Comparison of ENCODE assay signal across 1 cellular context in the genomic region with DNA sequence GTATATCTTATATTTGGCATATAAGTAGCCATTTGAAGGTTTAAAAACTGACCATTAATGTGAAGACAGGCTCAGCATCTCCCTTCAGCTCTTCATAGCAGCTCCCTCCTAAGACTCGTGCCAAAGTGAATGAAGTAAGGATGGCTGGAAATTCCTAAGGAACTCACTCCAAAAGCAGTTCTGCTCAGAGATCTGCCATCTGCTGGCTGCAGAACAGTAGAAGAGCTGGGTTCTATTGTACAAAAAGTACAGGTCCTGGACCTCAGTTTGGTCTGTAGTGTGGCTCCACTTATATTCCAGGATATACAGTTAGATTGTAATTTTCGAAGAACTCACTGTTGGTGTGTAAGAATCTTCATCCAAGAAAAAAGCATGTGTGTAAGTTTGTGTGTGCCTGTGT.
TF ChIP-seq lines count a peak whose summit lies in the region.

No MANE protein-coding gene starts in this region.

TF ChIP-seq in HepG2, 621 proteins besides CTCF, POLR2A, EP300 and RAD21 (continued from another document):
- TF ChIP-seq, protein P1, sequence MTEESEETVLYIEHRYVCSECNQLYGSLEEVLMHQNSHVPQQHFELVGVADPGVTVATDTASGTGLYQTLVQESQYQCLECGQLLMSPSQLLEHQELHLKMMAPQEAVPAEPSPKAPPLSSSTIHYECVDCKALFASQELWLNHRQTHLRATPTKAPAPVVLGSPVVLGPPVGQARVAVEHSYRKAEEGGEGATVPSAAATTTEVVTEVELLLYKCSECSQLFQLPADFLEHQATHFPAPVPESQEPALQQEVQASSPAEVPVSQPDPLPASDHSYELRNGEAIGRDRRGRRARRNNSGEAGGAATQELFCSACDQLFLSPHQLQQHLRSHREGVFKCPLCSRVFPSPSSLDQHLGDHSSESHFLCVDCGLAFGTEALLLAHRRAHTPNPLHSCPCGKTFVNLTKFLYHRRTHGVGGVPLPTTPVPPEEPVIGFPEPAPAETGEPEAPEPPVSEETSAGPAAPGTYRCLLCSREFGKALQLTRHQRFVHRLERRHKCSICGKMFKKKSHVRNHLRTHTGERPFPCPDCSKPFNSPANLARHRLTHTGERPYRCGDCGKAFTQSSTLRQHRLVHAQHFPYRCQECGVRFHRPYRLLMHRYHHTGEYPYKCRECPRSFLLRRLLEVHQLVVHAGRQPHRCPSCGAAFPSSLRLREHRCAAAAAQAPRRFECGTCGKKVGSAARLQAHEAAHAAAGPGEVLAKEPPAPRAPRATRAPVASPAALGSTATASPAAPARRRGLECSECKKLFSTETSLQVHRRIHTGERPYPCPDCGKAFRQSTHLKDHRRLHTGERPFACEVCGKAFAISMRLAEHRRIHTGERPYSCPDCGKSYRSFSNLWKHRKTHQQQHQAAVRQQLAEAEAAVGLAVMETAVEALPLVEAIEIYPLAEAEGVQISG (CRISPR knock-in tag; IDR thresholded peaks at IDR 0.05), result no peak
- TF ChIP-seq TAF1 (CRISPR knock-in tag; IDR thresholded peaks at IDR 0.05) (no peak), MED13 (CRISPR knock-in tag; IDR thresholded peaks at IDR 0.05) (no peak), KAT2B (IDR thresholded peaks at IDR 0.05; ENCODE audit: borderline replicate concordance, low read depth, low read length) (no peak), HNRNPK (IDR thresholded peaks at IDR 0.05; ENCODE audit: low read depth, low read length, poor library complexity, severe bottlenecking) (no peak), HES4 (CRISPR knock-in tag; IDR thresholded peaks at IDR 0.05; ENCODE audit: borderline replicate concordance) (no peak), KDM3A (CRISPR knock-in tag; IDR thresholded peaks at IDR 0.05; ENCODE audit: low read depth) (no peak)
